16 cellular contexts compared by ENCODE assay signal in the genomic region with DNA sequence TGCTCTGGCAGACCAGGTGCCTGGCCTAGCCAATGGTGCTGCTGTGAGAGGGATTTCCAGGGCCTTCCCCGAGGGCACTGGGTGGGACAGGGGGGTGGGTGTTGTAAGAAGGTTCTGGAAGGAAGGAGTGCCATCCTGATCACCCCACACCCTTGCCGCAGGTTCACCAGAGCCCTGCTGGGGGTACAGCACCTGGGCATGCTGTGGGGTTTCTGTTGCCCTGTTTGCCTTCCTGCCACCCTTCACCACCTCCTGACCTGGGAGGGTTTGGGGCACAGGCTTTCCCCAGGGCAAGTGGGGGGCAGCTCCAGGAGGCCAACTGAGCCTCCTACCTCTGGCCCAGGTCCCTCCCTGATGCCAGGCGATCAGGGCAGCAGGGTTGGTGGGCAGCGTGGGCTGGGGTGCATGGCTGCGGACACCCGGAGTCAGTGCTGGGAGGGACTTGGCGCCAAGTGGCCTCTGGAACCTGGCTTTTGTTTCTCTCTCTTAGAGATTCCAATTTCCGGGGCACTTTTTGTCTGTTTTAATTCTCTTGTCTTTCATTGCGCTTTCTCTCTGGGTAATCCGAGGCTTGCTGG.
"Had no signal": no experiment of that assay in that cellular context is flagged by ENCODE, and none has a peak within 500 bp of the region (broad histone marks: within the 10 kb centered on the region; RNA-seq: fewer than 3 reads in every experiment).

No MANE protein-coding gene starts in this region.

- H3K4me1 Mint-ChIP-seq: memory B cell; natural killer cell; stimulated activated naive B cell treated with anti-CD40 and anti-IgM and Interleukin-4, amounts not matched to agents 10 μg/mL and 1 μg/mL and 100 μg/mL, for 72 hours had no signal

- ATAC-seq: left lobe of liver; psoas muscle; right cardiac atrium; stimulated activated naive B cell treated with anti-CD40 and anti-IgM and Interleukin-4, amounts not matched to agents 10 μg/mL and 1 μg/mL and 100 μg/mL, for 72 hours had no signal

- H3K4me3 ChIP-seq: dorsolateral prefrontal cortex, lung, psoas muscle, skin epidermis, transverse colon, vagina had no signal

- H3K36me3 ChIP-seq: transverse colon, vagina had no signal

- H3K9me3 ChIP-seq: psoas muscle, transverse colon, vagina had no signal

- H3K4me3 Mint-ChIP-seq: memory B cell; natural killer cell; stimulated activated naive B cell treated with anti-CD40 and anti-IgM and Interleukin-4, amounts not matched to agents 10 μg/mL and 1 μg/mL and 100 μg/mL, for 72 hours; stimulated activated naive CD8-positive, alpha-beta T cell treated with anti-CD3 and anti-CD28 coated beads, Interleukin-15, Interleukin-2, amounts not matched to agents 100 ng/mL and 50 ng/mL, for 24 hours had no signal

- H3K36me3 Mint-ChIP-seq: memory B cell; natural killer cell; stimulated activated naive B cell treated with anti-CD40 and anti-IgM and Interleukin-4, amounts not matched to agents 10 μg/mL and 1 μg/mL and 100 μg/mL, for 72 hours had no signal

- H3K27me3 Mint-ChIP-seq: stimulated activated naive CD8-positive, alpha-beta T cell treated with anti-CD3 and anti-CD28 coated beads, Interleukin-15, Interleukin-2, amounts not matched to agents 100 ng/mL and 50 ng/mL, for 24 hours had no signal

- DNase-seq: dorsolateral prefrontal cortex; effector CD4-positive, alpha-beta T cell; kidney; natural killer cell; psoas muscle; right cardiac atrium; stimulated activated CD4-positive, alpha-beta T cell treated with anti-CD3 and anti-CD28 coated beads, Interleukin-15, amount 100 ng/mL, for 24 hours; stimulated activated CD4-positive, alpha-beta T cell treated with anti-CD3 and anti-CD28 coated beads, Interleukin-2, amount 100 ng/mL, for 48 hours; stimulated activated naive B cell treated with anti-CD40 and anti-IgM and Interleukin-4, amounts not matched to agents 10 μg/mL and 1 μg/mL and 100 μg/mL, for 72 hours; transverse colon had no signal

- H3K9me3 Mint-ChIP-seq: memory B cell; natural killer cell; stimulated activated naive B cell treated with anti-CD40 and anti-IgM and Interleukin-4, amounts not matched to agents 10 μg/mL and 1 μg/mL and 100 μg/mL, for 72 hours; stimulated activated naive CD8-positive, alpha-beta T cell treated with anti-CD3 and anti-CD28 coated beads, Interleukin-15, Interleukin-2, amounts not matched to agents 100 ng/mL and 50 ng/mL, for 24 hours had no signal

- H3K4me1 ChIP-seq: psoas muscle, transverse colon, vagina had no signal

- H3K27me3 ChIP-seq: vagina had no signal

- H3K27ac ChIP-seq: dorsolateral prefrontal cortex, psoas muscle, skin epidermis, transverse colon, vagina had no signal

- H3K27ac Mint-ChIP-seq: memory B cell; natural killer cell; stimulated activated naive CD8-positive, alpha-beta T cell treated with anti-CD3 and anti-CD28 coated beads, Interleukin-15, Interleukin-2, amounts not matched to agents 100 ng/mL and 50 ng/mL, for 24 hours had no signal
